8 cellular contexts compared by ENCODE assay signal in genomic region chr1:69700770-69701169, GRCh38.
A peak's percentile ranks its signal among the peaks of the same experiment; 100 is the strongest.
DNase-seq lines count a peak whose midpoint lies in the region; ATAC-seq and TF ChIP-seq lines count a peak whose summit lies in the region.
"Had no signal": no experiment of that assay in that cellular context is flagged by ENCODE, and none has a peak within 500 bp of the region (broad histone marks: within the 10 kb centered on the region; RNA-seq: fewer than 3 reads in every experiment).

No MANE protein-coding gene starts in this region.

- no peaks in the 10 kb centered on the region for H3K36me3 ChIP-seq in liver (ENCODE audit: control insufficient read depth in 4 of 4, insufficient read depth in 3 of 4, low read depth in 1 of 4, low read length in 3 of 4)

- no peak overlapping the region for H3K9ac ChIP-seq in liver (ENCODE audit: low read depth in 1 of 2, low read length in 2 of 2)

- DNase-seq in GM10248 (ENCODE audit: extremely low spot score) (no peak), HT1080 (ENCODE audit: low read depth) (peak; percentile 29), WTC11 (ENCODE audit: low spot score) (peak; percentile 53), inferior parietal cortex (ENCODE audit: extremely low spot score) (no peak)

- H3K9me3 ChIP-seq in liver (ENCODE audit: control insufficient read depth in 4 of 4, low read length in 3 of 4): no peaks in the 10 kb centered on the region

- peak; percentile 14 for TF ChIP-seq CTCF in GM10248 (IDR thresholded peaks at IDR 0.05; ENCODE audit: control extremely low read depth, extremely low read depth, low read depth, missing control alignments)
- TF ChIP-seq CTCF in WTC11 (IDR thresholded peaks at IDR 0.05): peak; percentile 45; the same call in 1 of the 2 replicates
- no peak for TF ChIP-seq CTCF in liver (IDR thresholded peaks at IDR 0.05; ENCODE audit: low read depth, low read length, missing input control)

- 40% methylated on average over 2 of the region's 2 CpGs for whole genome bisulfite sequencing in liver

- peak; percentile 98 for ATAC-seq in WTC11
- ATAC-seq in GM19397 (IDR thresholded peaks at IDR 0.05; ENCODE audit: unreplicated experiment): no peak
- ATAC-seq in GM18520 (IDR thresholded peaks at IDR 0.05; ENCODE audit: unreplicated experiment): no peak

- H3K4me3 ChIP-seq in liver (ENCODE audit: low read depth in 1 of 3, low read length in 3 of 3): no peak overlapping the region

- CTCF ChIA-PET in GM10248 (lab: Yijun Ruan, JAX): interaction anchor here (1.0 to 1.3 kb wide), 3 partner anchors 10 to 14 kb away, joined by 3 read pairs; no protein-coding TSS in a partner anchor
- CTCF ChIA-PET in WTC11 (lab: Charles Lee): interaction anchor here (0.6 to 1.4 kb wide), 6 partner anchors 11 to 395 kb away, joined by 3 to 4 read pairs (median 4); no protein-coding TSS in a partner anchor

- H3K27ac Mint-ChIP-seq in WTC11: no peak overlapping the region
- H3K27ac Mint-ChIP-seq: activated naive CD4-positive, alpha-beta T cell treated with anti-CD3 and anti-CD28 coated beads, Interleukin-2, amount 50 U/mL, for 24 hours had no signal

- no peak overlapping the region for H3K27ac ChIP-seq in liver (ENCODE audit: low read depth in 1 of 2, low read length in 2 of 2)

- no peaks in the 10 kb centered on the region for H3K4me1 ChIP-seq in liver (ENCODE audit: control insufficient read depth in 4 of 4, insufficient read depth in 4 of 4, low read length in 3 of 4)

- no peaks in the 10 kb centered on the region for H3K27me3 Mint-ChIP-seq in WTC11 (ENCODE audit: low read depth)
- H3K27me3 Mint-ChIP-seq: activated naive CD4-positive, alpha-beta T cell treated with anti-CD3 and anti-CD28 coated beads, Interleukin-2, amount 50 U/mL, for 24 hours had no signal

- H3K9me3 Mint-ChIP-seq in WTC11: peaks cover 6% of the 10 kb centered on the region

- H3K27me3 ChIP-seq in liver (ENCODE audit: control insufficient read depth in 4 of 4, insufficient read depth in 4 of 4, low read length in 3 of 4): peaks cover 0 to 2% (median 0%) of the 10 kb centered on the region in 4 donors

- TF ChIP-seq RAD21 in liver (IDR thresholded peaks at IDR 0.05): peak; percentile 26 to 56

- no peak overlapping the region for H3K4me3 Mint-ChIP-seq in WTC11
- H3K4me3 Mint-ChIP-seq: activated naive CD4-positive, alpha-beta T cell treated with anti-CD3 and anti-CD28 coated beads, Interleukin-2, amount 50 U/mL, for 24 hours had no signal

- H3K4me1 Mint-ChIP-seq in WTC11: no peaks in the 10 kb centered on the region
- H3K4me1 Mint-ChIP-seq: activated naive CD4-positive, alpha-beta T cell treated with anti-CD3 and anti-CD28 coated beads, Interleukin-2, amount 50 U/mL, for 24 hours had no signal

- POLR2A ChIA-PET in GM10248 (lab: Yijun Ruan, JAX) (no interaction called here), WTC11 (lab: Charles Lee) (no interaction called here)

- H3K36me3 Mint-ChIP-seq in WTC11: no peaks in the 10 kb centered on the region

TF ChIP-seq in WTC11, 78 proteins besides CTCF, POLR2A, EP300 and RAD21:
- TF ChIP-seq JUN (CRISPR knock-in tag; IDR thresholded peaks at IDR 0.05): no peak
- TF ChIP-seq ZNF232 (CRISPR knock-in tag; IDR thresholded peaks at IDR 0.05): no peak
- TF ChIP-seq USF2 (CRISPR knock-in tag; IDR thresholded peaks at IDR 0.05): no peak
- TF ChIP-seq ZSCAN18 (CRISPR knock-in tag; IDR thresholded peaks at IDR 0.05): no peak
- no peak for TF ChIP-seq E2F4 (CRISPR knock-in tag; IDR thresholded peaks at IDR 0.05; ENCODE audit: borderline replicate concordance, low read depth)
- TF ChIP-seq MLX (CRISPR knock-in tag; IDR thresholded peaks at IDR 0.05): no peak
- no peak for TF ChIP-seq ELF4 (CRISPR knock-in tag; IDR thresholded peaks at IDR 0.05; ENCODE audit: low read depth)
- TF ChIP-seq GRHL2 (CRISPR knock-in tag; IDR thresholded peaks at IDR 0.05; ENCODE audit: insufficient replicate concordance, severe bottlenecking): no peak
- TF ChIP-seq ZNF423 (CRISPR knock-in tag; IDR thresholded peaks at IDR 0.05): no peak

TF ChIP-seq in liver, 16 proteins besides CTCF, POLR2A, EP300 and RAD21:
- TF ChIP-seq ZBTB33 (IDR thresholded peaks at IDR 0.05) (no peak), JUND (IDR thresholded peaks at IDR 0.05) (no peak), ATF3 (IDR thresholded peaks at IDR 0.05) (no peak), EGR1 (IDR thresholded peaks at IDR 0.05; ENCODE audit: low read depth in 2 of 2) (no peak), RXRA (IDR thresholded peaks at IDR 0.05) (no peak), FOXA2 (IDR thresholded peaks at IDR 0.05) (no peak)

Comparison
In these comparisons a context has a peak if more than half of its experiments do, and no peak if none do; other contexts are left out.
1. DNase-seq: peak in HT1080 (single experiment) and WTC11 (single experiment); none in GM10248 (single experiment) and inferior parietal cortex (single experiment).